In genomic region chr5:2857837-2858236, GRCh38 we compare ENCODE assay signal across 2 cellular contexts.
TF ChIP-seq lines count a peak whose summit lies in the region.

No MANE protein-coding gene starts in this region.

TF ChIP-seq in GM23338, 12 proteins besides CTCF, POLR2A, EP300 and RAD21 (continued from another document):
- TF ChIP-seq REST (IDR thresholded peaks at IDR 0.05; ENCODE audit: unreplicated experiment) (no peak), STAT1 (IDR thresholded peaks at IDR 0.05; ENCODE audit: unreplicated experiment) (no peak), ETS1 (IDR thresholded peaks at IDR 0.05) (no peak), JUNB (IDR thresholded peaks at IDR 0.05; ENCODE audit: unreplicated experiment) (no peak), EZH2phosphoT487 (IDR thresholded peaks at IDR 0.05; ENCODE audit: unreplicated experiment) (no peak), CREB1 (CRISPR knock-in tag; IDR thresholded peaks at IDR 0.05; ENCODE audit: low read depth) (no peak), EZH2 (IDR thresholded peaks at IDR 0.05; ENCODE audit: low read depth, unreplicated experiment) (no peak), POLR2AphosphoS5 (IDR thresholded peaks at IDR 0.05; ENCODE audit: low read depth) (no peak), NANOG (IDR thresholded peaks at IDR 0.05; ENCODE audit: borderline replicate concordance) (no peak), ZNF114 (CRISPR knock-in tag; IDR thresholded peaks at IDR 0.05) (no peak)

TF ChIP-seq in H1, 55 proteins besides CTCF, POLR2A, EP300 and RAD21 (continued from another document):
- TF ChIP-seq FOSL1 (IDR thresholded peaks at IDR 0.05; ENCODE audit: insufficient read depth, low read depth, low read length) (no peak), NRF1 (IDR thresholded peaks at IDR 0.05; ENCODE audit: low read depth, low read length) (no peak), RNF2 (IDR thresholded peaks at IDR 0.05; ENCODE audit: borderline replicate concordance, low read depth, low read length, missing control alignments, poor library complexity, severe bottlenecking) (no peak), YY1 (IDR thresholded peaks at IDR 0.05; ENCODE audit: low read depth, low read length) (no peak), RBBP5 (IDR thresholded peaks at IDR 0.05; ENCODE audit: borderline replicate concordance, low read depth, low read length) (no peak)
